Comparison of ENCODE assay signal across 8 cellular contexts in the genomic region with DNA sequence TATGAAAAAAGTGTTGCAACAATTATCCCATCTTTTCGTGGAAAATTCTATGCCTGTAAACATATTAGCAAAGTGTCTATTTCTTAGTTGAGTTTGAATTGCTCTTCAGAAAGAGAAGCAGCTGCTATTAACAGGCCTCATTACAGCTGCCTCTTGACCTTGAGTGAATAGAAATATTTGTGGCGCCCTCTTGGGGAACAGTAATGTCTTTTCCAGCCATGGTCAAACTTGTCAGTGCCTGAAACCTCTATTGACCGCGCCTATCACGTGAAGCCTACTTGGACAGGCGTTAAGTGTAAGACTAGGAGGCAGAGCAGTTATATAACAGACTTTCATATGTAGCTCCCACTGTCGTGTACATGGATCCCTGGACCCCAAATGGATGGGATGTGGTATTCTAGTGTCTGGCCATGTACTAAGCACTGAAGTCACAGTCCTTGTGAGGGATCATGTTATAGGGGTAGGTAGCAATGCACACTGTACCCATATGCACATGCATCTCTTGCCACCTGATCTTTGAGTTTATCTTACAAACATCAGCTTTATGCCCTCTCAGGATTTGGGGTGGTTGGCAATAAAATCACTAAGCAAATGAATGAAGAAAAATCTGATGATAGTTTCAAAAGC.
DNase-seq lines count a peak whose midpoint lies in the region; ATAC-seq lines count a peak whose summit lies in the region.

No MANE protein-coding gene starts in this region.

- DNase-seq in CD1c-positive myeloid dendritic cell (ENCODE audit: extremely low spot score) = peak; percentile 39
- DNase-seq in NCI-H524 treated with DMSO at 0.1 percent for 48 hours (lab: John Stamatoyannopoulos, UW) = peak; percentile 80
- DNase-seq in dermis blood vessel endothelial cell = peak; percentile 66
- peak; percentile 37 for DNase-seq in mucosa of gallbladder (ENCODE audit: low spot score)
- no peak for DNase-seq in activated CD8-positive, alpha-beta memory T cell treated with anti-CD3 and anti-CD28 coated beads, Interleukin-2, amount 50 U/mL, for 4 hours

- ATAC-seq in GM18907 (IDR thresholded peaks at IDR 0.05; ENCODE audit: unreplicated experiment) (peak; percentile 95), HG03159 (IDR thresholded peaks at IDR 0.05; ENCODE audit: unreplicated experiment) (peak; percentile 82), HG02970 (IDR thresholded peaks at IDR 0.05; ENCODE audit: low FRiP score, unreplicated experiment) (no peak)
